ENCODE assay signal across 8 cellular contexts in genomic region chr14:70821916-70822705, GRCh38. TPM values are rescaled to one million over a fixed set of nuclear protein-coding genes. Genes with fewer than 3 reads are reported as not detected.
DNase-seq lines count a peak whose midpoint lies in the region; ATAC-seq and TF ChIP-seq lines count a peak whose summit lies in the region.

No MANE protein-coding gene starts in this region.

- no peak for TF ChIP-seq CTCF in brain (conservative IDR thresholded peaks at IDR 0.05)
- no peak for TF ChIP-seq CTCF in smooth muscle cell (IDR thresholded peaks at IDR 0.05; ENCODE audit: borderline replicate concordance, insufficient read depth, poor library complexity, severe bottlenecking)

- H3K4me2 ChIP-seq in smooth muscle cell, result peak overlapping the region; percentile 91

- no peaks in the 10 kb centered on the region for H4K20me1 ChIP-seq in smooth muscle cell (ENCODE audit: low read depth)

- peak overlapping the region; percentile 64 for H2AFZ ChIP-seq in smooth muscle cell (ENCODE audit: low read depth)

- H3K27ac ChIP-seq in smooth muscle cell (ENCODE audit: low read depth), result no peak overlapping the region

- H3K36me3 Mint-ChIP-seq in IgD-negative memory B cell (no peaks in the 10 kb centered on the region), brain (no peaks in the 10 kb centered on the region)

- H3K9ac ChIP-seq in smooth muscle cell (ENCODE audit: low read depth), result peak overlapping the region; percentile 47

- H3K9me3 Mint-ChIP-seq in IgD-negative memory B cell (no peaks in the 10 kb centered on the region), brain (no peaks in the 10 kb centered on the region)

- peaks cover 7 to 13% (median 12%) of the 10 kb centered on the region in 3 donors for H3K4me1 Mint-ChIP-seq in IgD-negative memory B cell
- H3K4me1 Mint-ChIP-seq in brain, result peaks cover 28% of the 10 kb centered on the region

- no peaks in the 10 kb centered on the region for H3K27me3 ChIP-seq in smooth muscle cell (ENCODE audit: low read depth)

- no peaks in the 10 kb centered on the region for H3K36me3 ChIP-seq in smooth muscle cell (ENCODE audit: low read depth)

- H3K4me3 Mint-ChIP-seq in IgD-negative memory B cell (peak overlapping the region; percentile 58 to 94 (median 83)), brain (peak overlapping the region; percentile 79 to 96 (median 85))

- DNase-seq in COLO668 (lab: John Stamatoyannopoulos, UW; ENCODE audit: unreplicated experiment), result peak; percentile 61
- DNase-seq in T-helper 9 cell, result peak; percentile 43
- DNase-seq in iPS-NIHi7 (ENCODE audit: extremely low spot score), result peak; percentile 48
- DNase-seq in smooth muscle cell (lab: John Stamatoyannopoulos, UW; ENCODE audit: unreplicated experiment), result no peak
- DNase-seq in SW 1271 (lab: John Stamatoyannopoulos, UW), result no peak

- H3K9me3 ChIP-seq in smooth muscle cell (replicated peaks; ENCODE audit: low read depth), result no peaks in the 10 kb centered on the region

- peaks cover 11% of the 10 kb centered on the region for H3K4me1 ChIP-seq in smooth muscle cell (ENCODE audit: low read depth)

- no peak for ATAC-seq in HG03520 (IDR thresholded peaks at IDR 0.05; ENCODE audit: unreplicated experiment)

- H3K79me2 ChIP-seq in smooth muscle cell (ENCODE audit: low read depth), result no peaks in the 10 kb centered on the region

- H3K27me3 Mint-ChIP-seq in IgD-negative memory B cell, result peaks cover 13% of the 10 kb centered on the region
- H3K27me3 Mint-ChIP-seq in brain, result peaks cover 48% of the 10 kb centered on the region

- H3F3A ChIP-seq in smooth muscle cell (ENCODE audit: low read depth), result peaks cover 4% of the 10 kb centered on the region

- peak overlapping the region; percentile 66 for H3K4me3 ChIP-seq in smooth muscle cell

- H3K27ac Mint-ChIP-seq in IgD-negative memory B cell, result no peak overlapping the region
- peak overlapping the region; percentile 21 to 96 (median 78) for H3K27ac Mint-ChIP-seq in brain

- under 1% methylated on average over 18 of the region's 61 CpGs for WGBS in smooth muscle cell (ENCODE audit: low lambda C conversion rate)

RNA-seq across cellular contexts. Expression of gene MAP3K9, which starts 12.8 kb away (rescaled TPM):
- polyA plus RNA-seq in IgD-negative memory B cell, result 5.3 TPM
- 8.5 TPM for polyA plus RNA-seq in brain (ENCODE audit: insufficient read depth, low read depth, low replicate concordance)
- 2.0 and 2.4 TPM in 2 replicates for total RNA-seq in smooth muscle cell
- polyA plus RNA-seq in smooth muscle cell, result 0.22 and 1.8 TPM in 2 replicates

Comparison
In these comparisons a context has a peak if more than half of its experiments do, and no peak if none do; other contexts are left out.
1. DNase-seq: peak in COLO668 (single experiment), T-helper 9 cell (single experiment) and iPS-NIHi7 (single experiment); none in smooth muscle cell (single experiment) and SW 1271 (0 of 2).
2. H3K27ac Mint-ChIP-seq: peak in brain (5 of 5); none in IgD-negative memory B cell (0 of 3).